ENCODE assay signal across 23 cellular contexts in the genomic region with DNA sequence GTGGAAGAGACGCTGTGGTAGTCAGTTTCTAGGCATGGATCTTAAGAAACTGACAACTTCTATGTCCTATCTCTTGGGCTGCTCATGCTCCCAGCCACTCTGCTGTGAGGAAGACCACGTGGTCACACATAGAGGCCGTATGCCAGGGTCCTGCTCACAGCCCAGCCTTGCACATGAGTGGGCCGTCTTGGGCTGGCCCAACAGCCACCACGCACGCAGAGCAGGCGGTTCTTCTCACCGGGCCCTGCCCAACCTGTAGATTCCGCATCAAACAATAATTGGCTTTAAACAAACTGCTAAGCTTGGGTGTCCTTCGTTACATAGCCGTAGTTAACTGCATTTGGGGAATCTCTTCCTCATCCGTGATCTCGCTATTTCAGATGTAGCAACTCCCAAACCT.
"Had no signal": no experiment of that assay in that cellular context is flagged by ENCODE, and none has a peak within 500 bp of the region (broad histone marks: within the 10 kb centered on the region; RNA-seq: fewer than 3 reads in every experiment).

No MANE protein-coding gene starts in this region.

- H3K27me3 Mint-ChIP-seq: activated CD4-positive, alpha-beta T cell treated with anti-CD3 and anti-CD28 coated beads for 36 hours; activated naive CD8-positive, alpha-beta T cell treated with anti-CD3 and anti-CD28 coated beads, Interleukin-2, amount 10 ng/mL, durations not matched to agents 7 days and 5 days; natural killer cell treated with Interleukin-12 subunit alpha and Interleukin-12 subunit beta and Interleukin-15 and Interleukin-18, amount 100 ng/mL, for 72 hours; type B pancreatic cell had no signal

- H3K4me3 ChIP-seq: thoracic aorta had no signal

- H3K36me3 Mint-ChIP-seq: activated naive CD8-positive, alpha-beta T cell treated with anti-CD3 and anti-CD28 coated beads, Interleukin-2, amount 10 ng/mL, durations not matched to agents 7 days and 5 days; natural killer cell treated with Interleukin-12 subunit alpha and Interleukin-12 subunit beta and Interleukin-15 and Interleukin-18, amount 100 ng/mL, for 72 hours; WTC11 had no signal

- H3K9me3 Mint-ChIP-seq: activated naive CD8-positive, alpha-beta T cell treated with anti-CD3 and anti-CD28 coated beads, Interleukin-2, amount 10 ng/mL, durations not matched to agents 7 days and 5 days; activated T-cell treated with anti-CD3 and anti-CD28 coated beads, Interleukin-2, amount 50 U/mL, for 4 hours; activated T-helper 2 cell treated with anti-CD3 and anti-CD28 coated beads, Interferon-gamma antibody, Interleukin-2, Interleukin-4, amounts not matched to agents 10 μg/mL and 5 μg/mL and 100 μg/mL, durations not matched to agents 14 hours and 24 hours and 36 hours; dendritic cell treated with granulocyte-macrophage colony-stimulating factor and Interleukin-4, amounts not matched to agents 40 ng/mL and 50 ng/mL, for 4 days; natural killer cell treated with Interleukin-12 subunit alpha and Interleukin-12 subunit beta and Interleukin-15 and Interleukin-18, amount 100 ng/mL, for 72 hours; type B pancreatic cell; WTC11 had no signal

- DNase-seq: activated CD4-positive, alpha-beta T cell treated with anti-CD3 and anti-CD28 coated beads for 36 hours; activated CD4-positive, alpha-beta T cell treated with anti-CD3 and anti-CD28 coated beads, Interleukin-2, amount 50 U/mL, for 48 hours; activated CD8-positive, alpha-beta memory T cell treated with anti-CD3 and anti-CD28 coated beads, Interleukin-2, amount 50 U/mL, for 48 hours; activated naive CD4-positive, alpha-beta T cell; activated naive CD8-positive, alpha-beta T cell treated with anti-CD3 and anti-CD28 coated beads, Interleukin-2, amount 10 ng/mL, durations not matched to agents 7 days and 5 days; activated T-cell treated with anti-CD3 and anti-CD28 coated beads, Interleukin-2, amount 50 U/mL, for 4 hours; amniotic stem cell; effector CD4-positive, alpha-beta T cell; erythroblast; nucleus accumbens; stimulated activated CD4-positive, alpha-beta T cell treated with anti-CD3 and anti-CD28 coated beads, Interleukin-2, amount 100 ng/mL, for 48 hours; stimulated activated CD8-positive, alpha-beta memory T cell treated with anti-CD3 and anti-CD28 coated beads, Interleukin-4, amount 100 ng/mL, for 48 hours; stimulated activated naive CD4-positive, alpha-beta T cell; T-helper 1 cell; T1000 had no signal

- H3K9me3 ChIP-seq: thoracic aorta had no signal

- H3K27ac ChIP-seq: thoracic aorta had no signal

- ATAC-seq: activated CD4-positive, alpha-beta T cell treated with anti-CD3 and anti-CD28 coated beads for 36 hours; activated T-cell treated with anti-CD3 and anti-CD28 coated beads, Interleukin-2, amount 50 U/mL, for 4 hours; left lobe of liver; natural killer cell treated with Interleukin-12 subunit alpha and Interleukin-12 subunit beta and Interleukin-15 and Interleukin-18, amount 100 ng/mL, for 72 hours; sciatic nerve; WTC11 had no signal

- H3K27ac Mint-ChIP-seq: activated CD4-positive, alpha-beta T cell treated with anti-CD3 and anti-CD28 coated beads for 36 hours; activated naive CD8-positive, alpha-beta T cell treated with anti-CD3 and anti-CD28 coated beads, Interleukin-2, amount 10 ng/mL, durations not matched to agents 7 days and 5 days; activated T-helper 2 cell treated with anti-CD3 and anti-CD28 coated beads, Interferon-gamma antibody, Interleukin-2, Interleukin-4, amounts not matched to agents 10 μg/mL and 5 μg/mL and 100 μg/mL, durations not matched to agents 14 hours and 24 hours and 36 hours; dendritic cell treated with granulocyte-macrophage colony-stimulating factor and Interleukin-4, amounts not matched to agents 40 ng/mL and 50 ng/mL, for 4 days; natural killer cell treated with Interleukin-12 subunit alpha and Interleukin-12 subunit beta and Interleukin-15 and Interleukin-18, amount 100 ng/mL, for 72 hours had no signal

- H3K36me3 ChIP-seq: thoracic aorta had no signal

- H3K4me3 Mint-ChIP-seq: activated CD4-positive, alpha-beta T cell treated with anti-CD3 and anti-CD28 coated beads for 36 hours; activated naive CD8-positive, alpha-beta T cell treated with anti-CD3 and anti-CD28 coated beads, Interleukin-2, amount 10 ng/mL, durations not matched to agents 7 days and 5 days; activated T-cell treated with anti-CD3 and anti-CD28 coated beads, Interleukin-2, amount 50 U/mL, for 4 hours; dendritic cell treated with granulocyte-macrophage colony-stimulating factor and Interleukin-4, amounts not matched to agents 40 ng/mL and 50 ng/mL, for 4 days; natural killer cell treated with Interleukin-12 subunit alpha and Interleukin-12 subunit beta and Interleukin-15 and Interleukin-18, amount 100 ng/mL, for 72 hours; type B pancreatic cell; WTC11 had no signal

- H3K4me1 Mint-ChIP-seq: activated naive CD8-positive, alpha-beta T cell treated with anti-CD3 and anti-CD28 coated beads, Interleukin-2, amount 10 ng/mL, durations not matched to agents 7 days and 5 days had no signal
